8 cellular contexts compared by ENCODE assay signal in the genomic region with DNA sequence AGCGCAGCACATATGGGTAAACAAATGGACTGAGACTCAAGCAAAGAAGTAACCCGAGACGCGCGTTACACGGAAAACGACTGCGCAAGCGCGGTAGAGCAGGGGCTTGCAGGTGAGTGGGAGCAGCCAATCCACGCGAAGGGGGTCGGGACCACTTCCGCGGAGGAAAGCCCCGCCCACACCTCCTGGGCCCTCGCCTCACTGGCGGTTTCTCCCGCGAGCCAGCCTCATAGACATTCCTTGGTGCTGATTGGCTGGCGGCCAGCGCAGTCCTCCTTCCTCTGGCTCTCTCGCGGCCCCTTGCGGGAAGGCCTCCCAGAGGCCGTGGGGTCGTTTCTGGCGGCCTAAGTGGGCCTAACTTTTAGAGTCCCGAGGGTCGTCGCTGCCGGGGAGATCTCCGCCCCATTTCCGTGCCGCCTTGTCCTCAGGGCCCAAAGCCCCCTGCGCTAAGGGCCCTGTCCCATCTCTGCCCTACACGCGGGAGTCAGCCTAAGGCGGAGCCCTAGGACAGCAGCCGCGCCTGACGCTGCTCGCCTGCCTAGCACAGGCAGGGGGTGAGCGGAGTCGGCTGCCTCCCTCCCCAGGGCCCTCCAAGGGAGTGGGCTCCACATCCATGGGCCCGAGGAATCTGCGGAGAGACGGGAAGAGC. TPM values are rescaled to one million over a fixed set of nuclear protein-coding genes. Genes with fewer than 3 reads are reported as not detected.
A peak's percentile ranks its signal among the peaks of the same experiment; 100 is the strongest.
DNase-seq lines count a peak whose midpoint lies in the region; ATAC-seq and TF ChIP-seq lines count a peak whose summit lies in the region.

No MANE protein-coding gene starts in this region.

- H3K4me3 Mint-ChIP-seq in activated T-cell treated with anti-CD3 and anti-CD28 coated beads, Interleukin-2, amount 50 U/mL, for 24 hours: peak overlapping the region; percentile 91

- TF ChIP-seq CTCF in AG09319 (IDR thresholded peaks at IDR 0.05; ENCODE audit: low read depth, low read length): peak; percentile 31

- ATAC-seq in GM19043 (IDR thresholded peaks at IDR 0.05; ENCODE audit: low read depth, unreplicated experiment) (peak; percentile 96), HG03432 (IDR thresholded peaks at IDR 0.05; ENCODE audit: unreplicated experiment) (peak; percentile 98)

- H3K27me3 ChIP-seq in esophagus (ENCODE audit: control insufficient read depth in 1 of 2, insufficient read depth in 2 of 2, low read length in 2 of 2) (no peaks in the 10 kb centered on the region), mucosa of rectum (ENCODE audit: control insufficient read depth in 2 of 2, insufficient read depth in 2 of 2, low read length in 2 of 2) (no peaks in the 10 kb centered on the region)

- no peaks in the 10 kb centered on the region for H3K27me3 Mint-ChIP-seq in activated T-cell treated with anti-CD3 and anti-CD28 coated beads, Interleukin-2, amount 50 U/mL, for 24 hours

- H3K27ac ChIP-seq in esophagus (ENCODE audit: low read depth in 2 of 2, low read length in 1 of 2) (peak overlapping the region; percentile 55 to 78), mucosa of rectum (ENCODE audit: low read depth in 2 of 2, low read length in 2 of 2) (peak overlapping the region; percentile 38 to 67)

- peaks cover 27% of the 10 kb centered on the region for H3K4me1 Mint-ChIP-seq in activated T-cell treated with anti-CD3 and anti-CD28 coated beads, Interleukin-2, amount 50 U/mL, for 24 hours (ENCODE audit: low read depth)

- peaks cover 7% of the 10 kb centered on the region for H3K36me3 Mint-ChIP-seq in activated T-cell treated with anti-CD3 and anti-CD28 coated beads, Interleukin-2, amount 50 U/mL, for 24 hours (ENCODE audit: low read depth)

- peak overlapping the region; percentile 97 for H3K27ac Mint-ChIP-seq in activated T-cell treated with anti-CD3 and anti-CD28 coated beads, Interleukin-2, amount 50 U/mL, for 24 hours

- H3K4me3 ChIP-seq in esophagus (ENCODE audit: low read depth in 1 of 2, low read length in 2 of 2): peak overlapping the region; percentile 51 to 60
- peak overlapping the region; percentile 73 to 87 for H3K4me3 ChIP-seq in mucosa of rectum (ENCODE audit: low read length in 2 of 2)

- peak; percentile 32 for DNase-seq in AG09319 (ENCODE audit: extremely low read depth, low read depth)
- peak; percentile 94 for DNase-seq in NCI-H774 (lab: John Stamatoyannopoulos, UW)
- DNase-seq in activated T-cell treated with anti-CD3 and anti-CD28 coated beads, Interleukin-2, amount 50 U/mL, for 24 hours: peak; percentile 95
- DNase-seq in stimulated activated CD8-positive, alpha-beta memory T cell treated with anti-CD3 and anti-CD28 coated beads, Interleukin-4, amount 100 ng/mL, for 24 hours (ENCODE audit: low read depth): peak; percentile 91

- peak overlapping the region; percentile 67 to 83 for H3K9ac ChIP-seq in mucosa of rectum (ENCODE audit: low read depth in 1 of 2, low read length in 2 of 2)

- WGBS in esophagus, 2 donors: 3 to 6% methylated on average over 48 of the region's 48 CpGs

- H3K36me3 ChIP-seq in esophagus (ENCODE audit: control insufficient read depth in 2 of 2, insufficient read depth in 2 of 2, low read length in 1 of 2) (no peaks in the 10 kb centered on the region), mucosa of rectum (ENCODE audit: control insufficient read depth in 2 of 2, insufficient read depth in 2 of 2, low read length in 2 of 2) (no peaks in the 10 kb centered on the region)

- peaks cover 0 to 5% of the 10 kb centered on the region in 2 donors for H3K4me1 ChIP-seq in esophagus (ENCODE audit: control insufficient read depth in 2 of 2, insufficient read depth in 2 of 2, low read length in 1 of 2)
- H3K4me1 ChIP-seq in mucosa of rectum (ENCODE audit: control insufficient read depth in 2 of 2, insufficient read depth in 2 of 2, low read length in 2 of 2): peaks cover 4% of the 10 kb centered on the region in 2 donors

- H3K9me3 ChIP-seq in esophagus (ENCODE audit: control insufficient read depth in 2 of 2, insufficient read depth in 1 of 2, low read depth in 1 of 2, low read length in 1 of 2): no peaks in the 10 kb centered on the region
- H3K9me3 ChIP-seq in mucosa of rectum (ENCODE audit: control insufficient read depth in 2 of 2, low read length in 2 of 2): no peaks in the 10 kb centered on the region

- no peaks in the 10 kb centered on the region for H3K9me3 Mint-ChIP-seq in activated T-cell treated with anti-CD3 and anti-CD28 coated beads, Interleukin-2, amount 50 U/mL, for 24 hours

RNA-seq across cellular contexts. Expression of a gene that starts 9.1 kb away (rescaled TPM):
- not detected for polyA plus RNA-seq in esophagus

RNA-seq across cellular contexts. Expression of a gene that starts 46.7 kb away (rescaled TPM):
- 100 to 1,000 TPM in 1 of 2 donors, 10 to 100 TPM in 1; 59.1 to 128 TPM for polyA plus RNA-seq in esophagus

Comparison
In these comparisons a context has a peak if more than half of its experiments do, and no peak if none do; other contexts are left out.
1. Peak in every context shown above with its lines: DNase-seq, ATAC-seq, H3K4me3 ChIP-seq and H3K27ac ChIP-seq.
2. DNase-seq: peak in every context shown above with its lines; median percentile 95 in activated T-cell treated with anti-CD3 and anti-CD28 coated beads, Interleukin-2, amount 50 U/mL, for 24 hours; 94 in NCI-H774; 91 in stimulated activated CD8-positive, alpha-beta memory T cell treated with anti-CD3 and anti-CD28 coated beads, Interleukin-4, amount 100 ng/mL, for 24 hours; 32 in AG09319.